In the genomic region with DNA sequence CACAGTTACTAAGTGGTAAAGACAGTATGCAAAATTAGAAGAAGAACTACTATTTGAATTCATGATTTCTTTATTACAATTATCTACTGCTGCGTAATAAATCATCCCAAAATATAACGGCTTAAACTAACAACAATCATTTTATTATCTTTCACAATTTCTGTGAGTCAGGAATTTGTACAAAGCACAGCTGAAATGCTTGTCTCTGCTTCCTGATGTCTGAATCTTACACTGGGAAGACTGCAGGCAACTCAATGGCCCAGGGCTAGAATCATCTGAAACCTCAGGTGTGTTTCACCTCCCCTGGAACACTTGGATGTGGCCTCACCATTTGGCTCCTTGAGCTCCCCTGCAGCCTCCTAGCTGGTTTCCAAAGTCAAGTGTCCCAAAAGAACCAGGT, we compare ENCODE assay signal across 19 cellular contexts.
"Had no signal": no experiment of that assay in that cellular context is flagged by ENCODE, and none has a peak within 500 bp of the region (broad histone marks: within the 10 kb centered on the region; RNA-seq: fewer than 3 reads in every experiment).

No MANE protein-coding gene starts in this region.

- H3K36me3 Mint-ChIP-seq: activated naive CD8-positive, alpha-beta T cell; mesothelial cell of epicardium had no signal

- H3K27me3 ChIP-seq: brain microvascular endothelial cell, pancreas, sigmoid colon, stomach had no signal

- H3K4me1 ChIP-seq: pancreas had no signal

- H3K36me3 ChIP-seq: brain microvascular endothelial cell, pancreas, sigmoid colon, stomach had no signal

- H3K4me3 ChIP-seq: pancreas, sigmoid colon, stomach had no signal

- H3K27ac ChIP-seq: brain microvascular endothelial cell, pancreas, sigmoid colon, stomach had no signal

- H3K4me3 Mint-ChIP-seq: activated B cell treated with CpG ODN at 0.5 μM for 24 hours; activated CD4-positive, alpha-beta T cell treated with anti-CD3 and anti-CD28 coated beads, Interleukin-2, amount 10 ng/mL, durations not matched to agents 24 days and 14 days; activated CD8-positive, alpha-beta T cell treated with anti-CD3 and anti-CD28 coated beads, Interleukin-2, amount 10 ng/mL, durations not matched to agents 7 days and 5 days; activated naive CD8-positive, alpha-beta T cell; activated T-cell treated with anti-CD3 and anti-CD28 coated beads, Interleukin-2, amount 50 U/mL, for 72 hours; endodermal cell; mesothelial cell of epicardium had no signal

- H3K27ac Mint-ChIP-seq: activated B cell treated with CpG ODN at 0.5 μM for 24 hours; activated CD4-positive, alpha-beta T cell treated with anti-CD3 and anti-CD28 coated beads, Interleukin-2, amount 10 ng/mL, durations not matched to agents 24 days and 14 days; activated CD8-positive, alpha-beta T cell treated with anti-CD3 and anti-CD28 coated beads, Interleukin-2, amount 10 ng/mL, durations not matched to agents 7 days and 5 days; activated naive CD8-positive, alpha-beta T cell; activated T-cell treated with anti-CD3 and anti-CD28 coated beads, Interleukin-2, amount 50 U/mL, for 72 hours; endodermal cell; mesothelial cell of epicardium had no signal

- DNase-seq: activated B cell treated with CpG ODN at 0.5 μM for 24 hours; activated CD4-positive, alpha-beta T cell treated with anti-CD3 and anti-CD28 coated beads, Interleukin-2, amount 10 ng/mL, durations not matched to agents 24 days and 14 days; activated CD8-positive, alpha-beta memory T cell treated with anti-CD3 and anti-CD28 coated beads, Interleukin-2, amount 50 U/mL, for 4 hours; activated CD8-positive, alpha-beta T cell treated with anti-CD3 and anti-CD28 coated beads, Interleukin-2, amount 10 ng/mL, durations not matched to agents 7 days and 5 days; activated gamma-delta T cell treated with Interleukin-2 at 50 U/mL for 16 hours; activated T-cell treated with anti-CD3 and anti-CD28 coated beads, Interleukin-2, amount 50 U/mL, for 72 hours; amygdala; brain microvascular endothelial cell; cerebellar nuclear complex; dermis blood vessel endothelial cell; endodermal cell; pancreas; sigmoid colon; stimulated activated CD4-positive, alpha-beta T cell treated with anti-CD3 and anti-CD28 coated beads, Interleukin-1b, Interleukin-23, amount 100 ng/mL, for 48 hours; stomach; T-helper 2 cell had no signal

- H3K4me1 Mint-ChIP-seq: activated B cell treated with CpG ODN at 0.5 μM for 24 hours; activated CD4-positive, alpha-beta T cell treated with anti-CD3 and anti-CD28 coated beads, Interleukin-2, amount 10 ng/mL, durations not matched to agents 24 days and 14 days had no signal

- H3K9me3 ChIP-seq: pancreas, sigmoid colon, stomach had no signal

- H3K9me3 Mint-ChIP-seq: activated B cell treated with CpG ODN at 0.5 μM for 24 hours; activated CD4-positive, alpha-beta T cell treated with anti-CD3 and anti-CD28 coated beads, Interleukin-2, amount 10 ng/mL, durations not matched to agents 24 days and 14 days; endodermal cell had no signal

- ATAC-seq: activated CD8-positive, alpha-beta T cell treated with anti-CD3 and anti-CD28 coated beads, Interleukin-2, amount 10 ng/mL, durations not matched to agents 7 days and 5 days; activated T-cell treated with anti-CD3 and anti-CD28 coated beads, Interleukin-2, amount 50 U/mL, for 72 hours; esophagus mucosa had no signal

- H3K27me3 Mint-ChIP-seq: activated B cell treated with CpG ODN at 0.5 μM for 24 hours; activated CD4-positive, alpha-beta T cell treated with anti-CD3 and anti-CD28 coated beads, Interleukin-2, amount 10 ng/mL, durations not matched to agents 24 days and 14 days; activated naive CD8-positive, alpha-beta T cell had no signal
